ENCODE assay signal across 2 cellular contexts in genomic region chr9:121644040-121644439, GRCh38. TPM values are rescaled to one million over a fixed set of nuclear protein-coding genes. Genes with fewer than 3 reads are reported as not detected.
"Had no signal": no experiment of that assay in that cellular context is flagged by ENCODE, and none has a peak within 500 bp of the region (broad histone marks: within the 10 kb centered on the region; RNA-seq: fewer than 3 reads in every experiment).

No MANE protein-coding gene starts in this region.

RNA-seq across cellular contexts. Expression of gene DAB2IP, which starts 7.4 kb away (rescaled TPM):
- total RNA-seq: naive thymus-derived CD8-positive, alpha-beta T cell had no signal
- polyA plus RNA-seq: naive thymus-derived CD4-positive, alpha-beta T cell; naive thymus-derived CD8-positive, alpha-beta T cell had no signal
